ENCODE assay signal across 8 cellular contexts in genomic region chr3:51384730-51385473, GRCh38. TPM values are rescaled to one million over a fixed set of nuclear protein-coding genes. Genes with fewer than 3 reads are reported as not detected.
A peak's percentile ranks its signal among the peaks of the same experiment; 100 is the strongest.
DNase-seq lines count a peak whose midpoint lies in the region; ATAC-seq, FAIRE-seq and TF ChIP-seq lines count a peak whose summit lies in the region.

Gene MANF (plus strand): TSS chr3:51385291. CDS start chr3:51385343, 52 bp downstream.

- H3K36me3 ChIP-seq in BJ (ENCODE audit: control insufficient read depth, insufficient read depth, low read length): peaks cover 2% of the 10 kb centered on the region; the same call in 1 of the 2 replicates

- CTCF ChIA-PET in BJ (lab: Yijun Ruan, JAX): interaction anchor here (1.0 to 3.2 kb wide), 6 partner anchors 9 to 814 kb away, joined by 3 to 14 read pairs (median 5); partner anchors contain the start of genes CISH and MAPKAPK3

- FAIRE-seq in colon (lab: Jason Lieb, UNC): peak; percentile 60

- DNase-seq in BJ (ENCODE audit: low read depth) (peak; percentile 88), GM19240 (ENCODE audit: insufficient read length, low spot score) (peak; percentile 100), NCI-H526 (lab: John Stamatoyannopoulos, UW) (peak; percentile 93 to 98), kidney tubule cell (ENCODE audit: low spot score) (peak; percentile 99)
- peak; percentile 98 for DNase-seq in activated CD4-positive, alpha-beta T cell treated with anti-CD3 and anti-CD28 coated beads for 48 hours
- DNase-seq in stimulated activated CD4-positive, alpha-beta T cell treated with anti-CD3 and anti-CD28 coated beads, Interleukin-1b, Interleukin-23, amount 100 ng/mL, for 24 hours (ENCODE audit: low read depth in 4 of 4, low spot score in 1 of 4): peak; percentile 84 to 96 (median 91)

- TF ChIP-seq CTCF in BJ (IDR thresholded peaks at IDR 0.05; ENCODE audit: insufficient read depth, low read depth, low read length): no peak

- POLR2A ChIA-PET in BJ (lab: Charles Lee): interaction anchor here (0.5 to 1.9 kb wide), 6 partner anchors 27 to 783 kb away, joined by 3 to 11 read pairs (median 3); partner anchors contain the start of gene DCAF1

- H3K27me3 ChIP-seq in BJ (ENCODE audit: control insufficient read depth, insufficient read depth, low read length): no peaks in the 10 kb centered on the region

- ATAC-seq in HG03460 (IDR thresholded peaks at IDR 0.05; ENCODE audit: unreplicated experiment): peak; percentile 92

- peak within 1 kb of the TSS; percentile 91 for H3K4me3 ChIP-seq in BJ (ENCODE audit: low read depth, low read length)

RNA-seq across cellular contexts. Expression of gene MANF, which starts in this region (rescaled TPM):
- 21.5 and 58.1 TPM in 2 replicates for polyA plus RNA-seq in BJ (2011; rRNA removed)
- polyA minus RNA-seq in BJ (2011; rRNA and poly(A)+ RNA removed): 5.8 and 7.3 TPM in 2 replicates

Comparison
In these comparisons a context has a peak if more than half of its experiments do, and no peak if none do; other contexts are left out.
1. Peak in every context shown above with its lines: DNase-seq, ATAC-seq and H3K4me3 ChIP-seq.